Comparison of ENCODE assay signal across 16 cellular contexts in the genomic region with DNA sequence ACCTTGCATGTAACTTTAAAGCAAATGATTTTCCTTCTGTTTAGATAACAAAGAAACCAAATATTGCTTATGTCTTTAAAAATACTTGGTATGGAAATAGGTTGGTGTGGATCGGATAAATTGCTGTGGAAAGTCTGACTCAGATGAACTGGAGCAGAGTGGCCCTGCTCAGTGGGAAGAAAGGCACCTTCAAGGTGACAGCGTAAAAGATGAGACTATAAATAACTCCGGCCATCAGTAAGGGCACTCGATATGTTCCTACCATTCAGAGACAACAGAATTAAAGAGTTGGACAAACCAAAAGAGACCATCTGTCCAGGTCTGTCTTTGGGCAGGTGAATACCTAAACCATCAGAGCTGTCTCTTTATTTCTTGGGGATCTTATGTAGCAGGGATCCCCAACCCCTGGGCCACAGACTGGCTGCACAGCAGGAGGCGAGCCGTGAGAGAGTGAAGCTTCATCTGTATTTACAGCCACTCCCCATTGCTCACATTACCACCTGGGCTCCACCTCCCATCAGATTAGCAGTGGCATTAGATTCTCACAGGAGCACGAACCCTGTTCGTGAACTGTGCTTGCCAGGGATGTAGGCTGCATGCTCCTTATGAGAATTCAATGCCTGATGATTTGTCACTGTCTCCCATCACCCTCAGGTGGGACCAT.
DNase-seq lines count a peak whose midpoint lies in the region; ATAC-seq and TF ChIP-seq lines count a peak whose summit lies in the region.
"Had no signal": no experiment of that assay in that cellular context is flagged by ENCODE, and none has a peak within 500 bp of the region (broad histone marks: within the 10 kb centered on the region; RNA-seq: fewer than 3 reads in every experiment).

No MANE protein-coding gene starts in this region.

- no peaks in the 10 kb centered on the region for H3K27me3 ChIP-seq in cardiac muscle cell
- H3K27me3 ChIP-seq in right atrium auricular region = no peaks in the 10 kb centered on the region
- H3K27me3 ChIP-seq: BLaER1 treated with 17β-estradiol and CSF1 and Interleukin-3, amounts not matched to agents 10 nM and 100 nM had no signal

- peaks cover 2% of the 10 kb centered on the region for H3K9me3 Mint-ChIP-seq in memory B cell

- no peaks in the 10 kb centered on the region for H3K4me1 Mint-ChIP-seq in memory B cell

- H3K27ac Mint-ChIP-seq in memory B cell = peak overlapping the region; percentile 42

- H3K27ac ChIP-seq in cardiac muscle cell = peak overlapping the region; percentile 40
- no peak overlapping the region for H3K27ac ChIP-seq in right atrium auricular region
- peak overlapping the region; percentile 11 to 56 for H3K27ac ChIP-seq in coronary artery
- H3K27ac ChIP-seq: A549; BLaER1 treated with 17β-estradiol and CSF1 and Interleukin-3, amounts not matched to agents 10 nM and 100 nM had no signal

- H3K9me3 ChIP-seq in cardiac muscle cell (ENCODE audit: low read depth) = no peaks in the 10 kb centered on the region
- H3K9me3 ChIP-seq in right atrium auricular region = no peaks in the 10 kb centered on the region
- H3K9me3 ChIP-seq: A549 had no signal

- DNase-seq in cardiac muscle cell (ENCODE audit: low read depth in 1 of 2, low spot score in 1 of 2) (peak in 1 of 2 donors; percentile 13), right atrium auricular region (ENCODE audit: low spot score) (no peak), coronary artery (ENCODE audit: low spot score) (peak; percentile 46), memory B cell (ENCODE audit: low spot score in 2 of 2) (no peak), C1 segment of cervical spinal cord (lab: John Stamatoyannopoulos, UW) (no peak)
- no peak for DNase-seq in activated CD4-positive, alpha-beta T cell treated with anti-CD3 and anti-CD28 coated beads, Interleukin-2, amount 50 U/mL, for 4 hours
- DNase-seq: GF-D8, NCI-H1092 treated with DMSO at 0.1 percent for 48 hours, NCI-H1694, NCI-H446, NCI-H774, SIG-M5 had no signal

- ATAC-seq in memory B cell (ENCODE audit: low read depth) (no peak), HG03469 (IDR thresholded peaks at IDR 0.05; ENCODE audit: unreplicated experiment) (no peak), GM18867 (IDR thresholded peaks at IDR 0.05; ENCODE audit: unreplicated experiment) (no peak)
- ATAC-seq: A549 had no signal

- H3K4me3 ChIP-seq in cardiac muscle cell (no peak overlapping the region), right atrium auricular region (no peak overlapping the region), coronary artery (no peak overlapping the region)
- H3K4me3 ChIP-seq: A549; BLaER1 treated with 17β-estradiol and CSF1 and Interleukin-3, amounts not matched to agents 10 nM and 100 nM had no signal

- peaks cover 3% of the 10 kb centered on the region for H3K4me1 ChIP-seq in cardiac muscle cell (ENCODE audit: low read depth)
- H3K4me1 ChIP-seq in right atrium auricular region = peaks cover 0 to 14% of the 10 kb centered on the region in 2 donors
- H3K4me1 ChIP-seq: A549 had no signal

- H3K36me3 ChIP-seq in cardiac muscle cell = no peaks in the 10 kb centered on the region
- no peaks in the 10 kb centered on the region for H3K36me3 ChIP-seq in right atrium auricular region
- H3K36me3 ChIP-seq: BLaER1 treated with 17β-estradiol and CSF1 and Interleukin-3, amounts not matched to agents 10 nM and 100 nM had no signal

- H3K27me3 Mint-ChIP-seq in memory B cell = peaks cover 8% of the 10 kb centered on the region

- TF ChIP-seq CTCF in cardiac muscle cell (IDR thresholded peaks at IDR 0.05; ENCODE audit: low read depth, low read length) (no peak), right atrium auricular region (IDR thresholded peaks at IDR 0.05) (no peak), coronary artery (IDR thresholded peaks at IDR 0.05) (no peak)

- no peak overlapping the region for H3K4me3 Mint-ChIP-seq in memory B cell

- peaks cover 2% of the 10 kb centered on the region for H3K36me3 Mint-ChIP-seq in memory B cell

Comparison
In these comparisons a context has a peak if more than half of its experiments do, and no peak if none do; other contexts are left out.
1. H3K27ac ChIP-seq: peak in cardiac muscle cell (single experiment) and coronary artery (2 of 2); none in right atrium auricular region (0 of 2).